9 cellular contexts compared by ENCODE assay signal in genomic region chr5:171420429-171421231, GRCh38. TPM values are rescaled to one million over a fixed set of nuclear protein-coding genes. Genes with fewer than 3 reads are reported as not detected.
DNase-seq lines count a peak whose midpoint lies in the region; ATAC-seq, FAIRE-seq and TF ChIP-seq lines count a peak whose summit lies in the region.
"Had no signal": no experiment of that assay in that cellular context is flagged by ENCODE, and none has a peak within 500 bp of the region (broad histone marks: within the 10 kb centered on the region; RNA-seq: fewer than 3 reads in every experiment).

No MANE protein-coding gene starts in this region.

- DNase-seq in GM12878 (ENCODE audit: low read depth, low spot score), result no peak
- peak; percentile 57 to 58 for DNase-seq in gastrocnemius medialis
- no peak for DNase-seq in glomerular visceral epithelial cell (ENCODE audit: extremely low spot score)
- DNase-seq in Karpas-422, result no peak

- no peaks in the 10 kb centered on the region for H3K79me2 ChIP-seq in ACC112 (ENCODE audit: control insufficient read depth, insufficient read depth, low read length, unreplicated experiment)
- H3K79me2 ChIP-seq in GM12878 (ENCODE audit: control insufficient read depth, insufficient read depth, low read length), result no peaks in the 10 kb centered on the region
- no peaks in the 10 kb centered on the region for H3K79me2 ChIP-seq in Karpas-422 (ENCODE audit: low read length)

- H3K27ac ChIP-seq in ACC112 (ENCODE audit: low read depth, low read length) (no peak overlapping the region), HUES64 (ENCODE audit: low read depth, low read length) (no peak overlapping the region), GM12878 (ENCODE audit: control insufficient read depth, insufficient read depth) (no peak overlapping the region), iPS-20b (ENCODE audit: low read length) (no peak overlapping the region), gastrocnemius medialis (no peak overlapping the region), Karpas-422 (ENCODE audit: low read length) (no peak overlapping the region)

- peaks cover 21% of the 10 kb centered on the region for H3K27me3 ChIP-seq in ACC112 (ENCODE audit: insufficient read depth, low read length)
- H3K27me3 ChIP-seq in HUES64 (ENCODE audit: insufficient read depth, low read length), result peaks cover 47% of the 10 kb centered on the region
- H3K27me3 ChIP-seq in GM12878 (replicated peaks in 1 of 2; ENCODE audit: control insufficient read depth in 2 of 2, insufficient read depth in 2 of 2, low read length in 1 of 2), result peaks cover 4 to 5% of the 10 kb centered on the region in 2 experiments; a peak in 3 of 4 replicates
- peaks cover 45% of the 10 kb centered on the region for H3K27me3 ChIP-seq in iPS-20b (ENCODE audit: insufficient read depth, low read length)
- H3K27me3 ChIP-seq in gastrocnemius medialis, result peaks cover 0 to 6% (median 0%) of the 10 kb centered on the region in 3 donors
- H3K27me3 ChIP-seq in Karpas-422 (ENCODE audit: low read length), result no peaks in the 10 kb centered on the region

- no TSS peak for BruUV-seq in GM12878 (replicated peaks; lab: Mats Ljungman, UMichigan)

- H3K4me3 ChIP-seq in ACC112 (ENCODE audit: low read depth, low read length) (peak overlapping the region; percentile 39), HUES64 (ENCODE audit: low read length) (peak overlapping the region; percentile 65), GM12878 (no peak overlapping the region), iPS-20b (ENCODE audit: low read length) (peak overlapping the region; percentile 68), gastrocnemius medialis (peak overlapping the region; percentile 41 to 50 (median 43)), Karpas-422 (ENCODE audit: low read length) (no peak overlapping the region)

- H3K4me1 ChIP-seq in ACC112 (ENCODE audit: control insufficient read depth, insufficient read depth, low read length, unreplicated experiment) (peaks cover 6% of the 10 kb centered on the region), HUES64 (ENCODE audit: insufficient read depth, low read length) (peaks cover 32% of the 10 kb centered on the region), GM12878 (ENCODE audit: control insufficient read depth, insufficient read depth, low read length) (peaks cover 7% of the 10 kb centered on the region), iPS-20b (ENCODE audit: insufficient read depth, low read length) (peaks cover 7% of the 10 kb centered on the region), gastrocnemius medialis (peaks cover 20 to 21% of the 10 kb centered on the region in 2 donors), Karpas-422 (ENCODE audit: low read length) (peaks cover 21% of the 10 kb centered on the region)

- H3K4me2 ChIP-seq in GM12878 (ENCODE audit: control insufficient read depth, insufficient read depth) (peak overlapping the region; percentile 70; the same call in 1 of the 2 replicates), Karpas-422 (ENCODE audit: low read depth, low read length, poor library complexity, severe bottlenecking) (no peak overlapping the region)

- CTCF ChIA-PET in GM12878 (lab: Yijun Ruan, JAX), result no interaction called here

- RAD21 ChIA-PET in GM12878 (lab: Charles Lee; ENCODE audit: unreplicated experiment), result no interaction called here

- H2AFZ ChIP-seq in ACC112 (ENCODE audit: low read length, unreplicated experiment), result no peak overlapping the region
- no peak overlapping the region for H2AFZ ChIP-seq in GM12878 (ENCODE audit: control insufficient read depth, low read depth, low read length)
- H2AFZ ChIP-seq in Karpas-422 (ENCODE audit: low read length), result no peak overlapping the region

- intact Hi-C loops in GM12878 (cut with micrococcal nuclease; ENCODE audit: unreplicated experiment), result loop anchor here (10.0 kb wide), 1 partner anchor 184 kb away; no protein-coding TSS in a partner anchor
- intact Hi-C loops in gastrocnemius medialis (cut with DNase I; ENCODE audit: low total_unique reads), result no loop called here

- in situ Hi-C loops in GM12878 (cut with MboI) (loop anchor here (25.0 kb wide), 1 partner anchor 867 kb away; the partner anchor contains the start of gene UBTD2), gastrocnemius medialis (cut with MboI; ENCODE audit: low sequenced_read_pairs in 4 of 4) (loop anchor here (25.0 kb wide), 2 partner anchors 467 to 617 kb away; no protein-coding TSS in a partner anchor)

- WGBS in HUES64, result under 1% methylated on average over 65 of the region's 65 CpGs
- WGBS in GM12878 (ENCODE audit: insufficient coverage, insufficient replicate concordance, low lambda C conversion rate, missing lambda C conversion rate), result 26% methylated on average over 38 of the region's 65 CpGs

- POLR2A ChIA-PET in GM12878 (lab: Charles Lee), result interaction anchor here (0.6 kb wide), 1 partner anchor 269 kb away, joined by 3 read pairs; no protein-coding TSS in a partner anchor

- ATAC-seq in GM12878 (no peak), gastrocnemius medialis (peak in 1 of 2 donors; percentile 44), HG03196 (IDR thresholded peaks at IDR 0.05; ENCODE audit: unreplicated experiment) (no peak)

- no peak for FAIRE-seq in GM12878 (lab: Jason Lieb, UNC)
- FAIRE-seq: GM18507 had no signal

- TF ChIP-seq POLR2A in GM12878 (IDR thresholded peaks at IDR 0.05; ENCODE audit: low read depth, low read length) (no peak), gastrocnemius medialis (IDR thresholded peaks at IDR 0.05) (no peak)

- TF ChIP-seq CTCF in GM12878 (IDR thresholded peaks at IDR 0.05 in 2 of 3, conservative IDR thresholded peaks at IDR 0.05 in 1 of 3; ENCODE audit: control insufficient read depth in 2 of 3, extremely low read depth in 1 of 3, insufficient read depth in 1 of 3, low read depth in 3 of 3, low read length in 3 of 3) (no peak), gastrocnemius medialis (IDR thresholded peaks at IDR 0.05 in 4 of 5, conservative IDR thresholded peaks at IDR 0.05 in 1 of 5) (no peak)

- no peak for TF ChIP-seq RAD21 in GM12878 (IDR thresholded peaks at IDR 0.05; ENCODE audit: insufficient read depth, low read depth, low read length)

- no peaks in the 10 kb centered on the region for H3K36me3 ChIP-seq in ACC112 (ENCODE audit: insufficient read depth, low read length)
- H3K36me3 ChIP-seq in HUES64 (ENCODE audit: insufficient read depth, low read length), result no peaks in the 10 kb centered on the region
- H3K36me3 ChIP-seq in GM12878 (ENCODE audit: control insufficient read depth in 2 of 2, insufficient read depth in 2 of 2, low read length in 1 of 2), result no peaks in the 10 kb centered on the region; a peak in 1 of 4 replicates
- H3K36me3 ChIP-seq in iPS-20b (ENCODE audit: insufficient read depth, low read depth, low read length), result no peaks in the 10 kb centered on the region
- H3K36me3 ChIP-seq in gastrocnemius medialis, result no peaks in the 10 kb centered on the region
- no peaks in the 10 kb centered on the region for H3K36me3 ChIP-seq in Karpas-422 (ENCODE audit: insufficient read depth, low read length)

- no peak for TF ChIP-seq EP300 in GM12878 (IDR thresholded peaks at IDR 0.05; ENCODE audit: borderline replicate concordance in 1 of 2, control insufficient read depth in 1 of 2, low read depth in 2 of 2, low read length in 2 of 2)

- no peaks in the 10 kb centered on the region for H4K20me1 ChIP-seq in GM12878 (ENCODE audit: control insufficient read depth, insufficient read depth)
- H4K20me1 ChIP-seq in Karpas-422 (ENCODE audit: insufficient read depth, low read depth, low read length), result peaks cover 34% of the 10 kb centered on the region

- no peaks in the 10 kb centered on the region for H3K9me2 ChIP-seq in Karpas-422 (replicated peaks; ENCODE audit: insufficient read depth, low read length)

- SMC1A ChIA-PET in GM12878 (lab: Charles Lee; ENCODE audit: uncharacterized antibody, unreplicated experiment), result interaction anchor here (0.6 kb wide), 1 partner anchor 493 kb away, joined by 3 read pairs; no protein-coding TSS in a partner anchor

- H3K9ac ChIP-seq in HUES64 (ENCODE audit: low read depth, low read length) (no peak overlapping the region), GM12878 (ENCODE audit: control insufficient read depth, insufficient read depth, low read length) (no peak overlapping the region), iPS-20b (ENCODE audit: low read depth, low read length) (peak overlapping the region; percentile 53; the same call in 1 of the 2 replicates), Karpas-422 (ENCODE audit: low read length) (no peak overlapping the region)

- H3K9me3 ChIP-seq in HUES64 (ENCODE audit: insufficient read depth, low read depth, low read length) (no peaks in the 10 kb centered on the region), GM12878 (replicated peaks; ENCODE audit: control insufficient read depth, insufficient read depth, low read length) (no peaks in the 10 kb centered on the region), iPS-20b (ENCODE audit: insufficient read depth, low read depth, low read length) (no peaks in the 10 kb centered on the region), gastrocnemius medialis (no peaks in the 10 kb centered on the region), Karpas-422 (ENCODE audit: low read length) (no peaks in the 10 kb centered on the region)

RNA-seq across cellular contexts. Expression of gene FGF18, which starts 1.2 kb away (rescaled TPM):
- polyA plus RNA-seq in HUES64 (2013, experiment 1 of 2), result 1.5 TPM
- 2.9 TPM for polyA plus RNA-seq in HUES64 (2013, experiment 2 of 2)
- total RNA-seq in GM12878 (2013; cell fraction: nucleolus; rRNA removed), result not detected in 2 replicates
- total RNA-seq in GM12878 (2014; rRNA removed) (0.06 and 0.11 TPM in 2 replicates), GM12878 (2014; rRNA removed; fragmentation: Illumina TruSeq; extraction: Trizol) (0.04 TPM in 1 of 2 replicates, not detected in the other), GM12878 (2021) (not detected in 2 replicates), gastrocnemius medialis (under 1 TPM in 1 of 4 donors, not detected in 3; 0.20 TPM)
- polyA plus RNA-seq in GM12878 (2011; ENCODE audit: low read depth), result not detected
- polyA plus RNA-seq in GM12878 (2011; rRNA removed) (0.03 TPM in 1 of 2 replicates, not detected in the other), GM12878 (2014; fragmentation: Illumina TruSeq; extraction: Trizol) (not detected in 2 replicates), GM12878 (2014; fragmentation: Nextera tagmentation; extraction: Ambion mirVana) (not detected), GM12878 (2014; rRNA removed) (0.09 TPM in 1 of 2 replicates, not detected in the other), GM12878 (2016; fragmentation: Nextera tagmentation; extraction: Ambion mirVana) (under 1 TPM in 1 of 2 experiments, not detected in 1; 0.10 TPM)
- polyA plus RNA-seq in GM12878 (2011; cell fraction: cytosol; rRNA removed), result 0.03 TPM in 1 of 2 replicates, not detected in the other
- polyA plus RNA-seq in GM12878 (2011; cell fraction: nucleus; rRNA removed), result 0.09 TPM in 2 replicates
- polyA plus RNA-seq in GM12878 (2012), result 0.07 TPM in 1 of 2 replicates, not detected in the other
- polyA minus RNA-seq in GM12878 (2011; rRNA and poly(A)+ RNA removed), result not detected in 2 replicates
- polyA minus RNA-seq in GM12878 (2011; cell fraction: cytosol; rRNA and poly(A)+ RNA removed), result not detected in 2 replicates
- not detected in 2 replicates for polyA minus RNA-seq in GM12878 (2011; cell fraction: nucleus; rRNA and poly(A)+ RNA removed)
- 0.29 TPM in 1 of 2 replicates, not detected in the other for total RNA-seq in Karpas-422 (2014; rRNA removed; shearing (Covaris generic); ENCODE audit: low replicate concordance)

RNA-seq across cellular contexts. Expression of gene NPM1, which starts 33.0 kb away (rescaled TPM):
- 3,673 TPM for polyA plus RNA-seq in HUES64 (2013, experiment 1 of 2)
- polyA plus RNA-seq in HUES64 (2013, experiment 2 of 2), result 3,820 TPM
- 425 and 430 TPM in 2 replicates for total RNA-seq in GM12878 (2013; cell fraction: nucleolus; rRNA removed)
- total RNA-seq in GM12878 (2014; rRNA removed) (2,837 and 2,926 TPM in 2 replicates), GM12878 (2014; rRNA removed; fragmentation: Illumina TruSeq; extraction: Trizol) (5,396 and 5,466 TPM in 2 replicates), GM12878 (2021) (2,607 and 2,609 TPM in 2 replicates), gastrocnemius medialis (100 to 1,000 TPM; 277 to 651 (median 413) TPM)
- polyA plus RNA-seq in GM12878 (2011; ENCODE audit: low read depth), result 1,342 TPM
- polyA plus RNA-seq in GM12878 (2011; rRNA removed) (2,896 and 3,056 TPM in 2 replicates), GM12878 (2014; fragmentation: Illumina TruSeq; extraction: Trizol) (4,943 and 8,358 TPM in 2 replicates), GM12878 (2014; fragmentation: Nextera tagmentation; extraction: Ambion mirVana) (1,000 to 10,000 TPM; 3,742 to 5,105 TPM), GM12878 (2014; rRNA removed) (2,295 and 2,497 TPM in 2 replicates), GM12878 (2016; fragmentation: Nextera tagmentation; extraction: Ambion mirVana) (1,000 to 10,000 TPM; 1,843 to 2,046 TPM)
- 3,501 and 4,381 TPM in 2 replicates for polyA plus RNA-seq in GM12878 (2011; cell fraction: cytosol; rRNA removed)
- polyA plus RNA-seq in GM12878 (2011; cell fraction: nucleus; rRNA removed), result 735 and 1,933 TPM in 2 replicates
- 4,384 and 5,105 TPM in 2 replicates for polyA plus RNA-seq in GM12878 (2012)
- polyA minus RNA-seq in GM12878 (2011; rRNA and poly(A)+ RNA removed), result 1,162 and 2,005 TPM in 2 replicates
- polyA minus RNA-seq in GM12878 (2011; cell fraction: cytosol; rRNA and poly(A)+ RNA removed), result 2,291 and 2,774 TPM in 2 replicates
- 272 and 485 TPM in 2 replicates for polyA minus RNA-seq in GM12878 (2011; cell fraction: nucleus; rRNA and poly(A)+ RNA removed)
- total RNA-seq in Karpas-422 (2014; rRNA removed; shearing (Covaris generic); ENCODE audit: low replicate concordance), result 1,235 and 1,970 TPM in 2 replicates

Comparison
In these comparisons a context has a peak if more than half of its experiments do, and no peak if none do; other contexts are left out.
1. H3K4me3 ChIP-seq: peak in ACC112 (single experiment), HUES64 (single experiment), iPS-20b (single experiment) and gastrocnemius medialis (4 of 4); none in GM12878 (single experiment) and Karpas-422 (single experiment).
2. DNase-seq: peak in gastrocnemius medialis (2 of 2); none in GM12878 (single experiment), glomerular visceral epithelial cell (single experiment) and Karpas-422 (single experiment).